1 cellular context compared by ENCODE assay signal in genomic region chr15:58477228-58477627, GRCh38.
A peak's percentile ranks its signal among the peaks of the same experiment; 100 is the strongest.
TF ChIP-seq lines count a peak whose summit lies in the region.

No MANE protein-coding gene starts in this region.

TF ChIP-seq in K562, 482 proteins besides CTCF, POLR2A, EP300 and RAD21 (continued from another document):
- TF ChIP-seq CBX5 (IDR thresholded peaks at IDR 0.05; ENCODE audit: borderline replicate concordance, low read depth) (no peak), L3MBTL2 (IDR thresholded peaks at IDR 0.05) (0 out of 2 replicates have a peak, but pooled peaks have one; percentile 17), ZFP1 (CRISPR knock-in tag; IDR thresholded peaks at IDR 0.05) (no peak), ZNF583 (CRISPR knock-in tag; IDR thresholded peaks at IDR 0.05) (no peak), MYNN (IDR thresholded peaks at IDR 0.05) (no peak), MYNN (CRISPR knock-in tag; IDR thresholded peaks at IDR 0.05) (no peak)
- TF ChIP-seq, protein P1, sequence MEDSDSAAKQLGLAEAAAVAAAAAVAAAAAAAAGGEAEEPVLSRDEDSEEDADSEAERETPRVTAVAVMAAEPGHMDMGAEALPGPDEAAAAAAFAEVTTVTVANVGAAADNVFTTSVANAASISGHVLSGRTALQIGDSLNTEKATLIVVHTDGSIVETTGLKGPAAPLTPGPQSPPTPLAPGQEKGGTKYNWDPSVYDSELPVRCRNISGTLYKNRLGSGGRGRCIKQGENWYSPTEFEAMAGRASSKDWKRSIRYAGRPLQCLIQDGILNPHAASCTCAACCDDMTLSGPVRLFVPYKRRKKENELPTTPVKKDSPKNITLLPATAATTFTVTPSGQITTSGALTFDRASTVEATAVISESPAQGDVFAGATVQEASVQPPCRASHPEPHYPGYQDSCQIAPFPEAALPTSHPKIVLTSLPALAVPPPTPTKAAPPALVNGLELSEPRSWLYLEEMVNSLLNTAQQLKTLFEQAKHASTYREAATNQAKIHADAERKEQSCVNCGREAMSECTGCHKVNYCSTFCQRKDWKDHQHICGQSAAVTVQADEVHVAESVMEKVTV (CRISPR knock-in tag; IDR thresholded peaks at IDR 0.05), result no peak
